Comparison of ENCODE assay signal across 8 cellular contexts in the genomic region with DNA sequence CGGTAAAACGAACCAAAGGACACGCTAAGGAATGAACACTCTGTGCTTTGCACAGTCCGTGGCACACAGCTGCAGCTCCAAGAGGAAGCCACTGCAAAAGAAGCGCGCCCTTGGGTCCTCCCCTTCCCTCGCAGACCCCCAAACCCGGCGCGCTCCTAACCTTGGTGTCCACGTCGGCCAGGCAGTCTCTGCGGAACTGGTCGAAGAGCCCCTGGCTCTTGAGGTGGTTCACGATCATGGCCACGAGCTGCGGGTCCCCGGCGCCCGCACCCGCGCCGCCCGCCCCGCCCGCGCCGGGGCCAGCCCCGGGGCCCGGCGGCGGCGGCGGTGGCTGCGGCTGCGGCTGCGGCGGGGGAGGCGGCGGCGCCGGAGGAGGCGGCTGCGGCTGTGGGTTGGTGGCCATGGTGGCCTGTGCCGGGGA. TPM values are rescaled to one million over a fixed set of nuclear protein-coding genes. Genes with fewer than 3 reads are reported as not detected.
DNase-seq lines count a peak whose midpoint lies in the region; ATAC-seq and TF ChIP-seq lines count a peak whose summit lies in the region.

No MANE protein-coding gene starts in this region.

- H3K9me3 ChIP-seq in Caco-2 (no peaks in the 10 kb centered on the region), HUES6 (ENCODE audit: control insufficient read depth, insufficient read depth, low read depth, low read length) (no peaks in the 10 kb centered on the region), skeletal muscle satellite cell (replicated peaks; ENCODE audit: low read length) (no peaks in the 10 kb centered on the region)

- peak overlapping the region; percentile 92 for H3K4me3 Mint-ChIP-seq in Caco-2 (ENCODE audit: unreplicated experiment)
- H3K4me3 Mint-ChIP-seq in activated T-cell treated with anti-CD3 and anti-CD28 coated beads, Interleukin-2, amount 50 U/mL, for 72 hours: peak overlapping the region; percentile 93 to 96

- no peaks in the 10 kb centered on the region for H3K27me3 ChIP-seq in Caco-2 (replicated peaks; ENCODE audit: control insufficient read depth, insufficient read depth, low read length)
- H3K27me3 ChIP-seq in HUES6 (ENCODE audit: control insufficient read depth, insufficient read depth, low read length): no peaks in the 10 kb centered on the region
- H3K27me3 ChIP-seq in skeletal muscle satellite cell (ENCODE audit: control insufficient read depth, insufficient read depth, low read length): no peaks in the 10 kb centered on the region

- H3K4me1 Mint-ChIP-seq in Caco-2 (ENCODE audit: low read depth, unreplicated experiment): peaks cover 8% of the 10 kb centered on the region
- peaks cover 35% of the 10 kb centered on the region for H3K4me1 Mint-ChIP-seq in activated T-cell treated with anti-CD3 and anti-CD28 coated beads, Interleukin-2, amount 50 U/mL, for 72 hours (ENCODE audit: low read depth)

- H3K4me2 ChIP-seq in skeletal muscle satellite cell (ENCODE audit: low read length): peak overlapping the region; percentile 94

- no peaks in the 10 kb centered on the region for H3K9me3 Mint-ChIP-seq in Caco-2 (ENCODE audit: unreplicated experiment)
- no peaks in the 10 kb centered on the region for H3K9me3 Mint-ChIP-seq in activated T-cell treated with anti-CD3 and anti-CD28 coated beads, Interleukin-2, amount 50 U/mL, for 72 hours

- no peak for DNase-seq in Caco-2
- DNase-seq in activated T-cell treated with anti-CD3 and anti-CD28 coated beads, Interleukin-2, amount 50 U/mL, for 72 hours: peak in 1 of 2 donors; percentile 46
- DNase-seq in left ventricle myocardium superior: peak; percentile 38
- no peak for DNase-seq in GM13976 (ENCODE audit: low spot score)
- no peak for DNase-seq in epidermal melanocyte (ENCODE audit: insufficient read length, low spot score)

- POLR2A ChIA-PET in Caco-2 (lab: Charles Lee): no interaction called here

- no TSS peak for BruUV-seq in Caco-2 (replicated peaks; lab: Mats Ljungman, UMichigan)

- H3K4me1 ChIP-seq in Caco-2: 0 out of 2 replicates have a peak, but pooled peaks cover 5% of the 10 kb centered on the region
- peaks cover 5% of the 10 kb centered on the region; the same call in 1 of the 2 replicates for H3K4me1 ChIP-seq in HUES6 (ENCODE audit: control insufficient read depth, insufficient read depth, low read length)
- peaks cover 16% of the 10 kb centered on the region for H3K4me1 ChIP-seq in skeletal muscle satellite cell (ENCODE audit: control insufficient read depth, insufficient read depth, low read length)

- intact Hi-C loops in Caco-2 (cut with micrococcal nuclease; ENCODE audit: unreplicated experiment): loop anchor here (1.0 kb wide), 2 partner anchors 13 to 30 kb away; no protein-coding TSS in a partner anchor
- intact Hi-C loops in left ventricle myocardium superior (cut with micrococcal nuclease): no loop called here

- TF ChIP-seq CTCF in Caco-2 (IDR thresholded peaks at IDR 0.05; ENCODE audit: insufficient read depth in 1 of 2, low read depth in 1 of 2, low read length in 1 of 2, severe bottlenecking in 1 of 2, unreplicated experiment in 1 of 2) (no peak), GM13976 (IDR thresholded peaks at IDR 0.05; ENCODE audit: borderline replicate concordance, control extremely low read depth, extremely low read depth, insufficient read depth, missing control alignments) (no peak)

- peak overlapping the region; percentile 95; the same call in 1 of the 2 replicates for H3K27ac ChIP-seq in HUES6 (ENCODE audit: low read depth, low read length)

- peak overlapping the region; percentile 97 for H3K9ac ChIP-seq in HUES6 (ENCODE audit: low read length)
- H3K9ac ChIP-seq in skeletal muscle satellite cell (ENCODE audit: low read depth, low read length): peak overlapping the region; percentile 97

- in situ Hi-C loops in GM13976 (cut with MboI; ENCODE audit: low sequenced_read_pairs, unreplicated experiment): loop anchor here (25.0 kb wide), 1 partner anchor 1535 kb away; no protein-coding TSS in a partner anchor

- H3K27ac Mint-ChIP-seq in Caco-2 (ENCODE audit: unreplicated experiment): peak overlapping the region; percentile 76
- H3K27ac Mint-ChIP-seq in activated T-cell treated with anti-CD3 and anti-CD28 coated beads, Interleukin-2, amount 50 U/mL, for 72 hours: peak overlapping the region; percentile 93

- H3K4me3 ChIP-seq in Caco-2 (ENCODE audit: low read depth, low read length) (peak overlapping the region; percentile 72), HUES6 (ENCODE audit: low read depth, low read length) (peak overlapping the region; percentile 96), skeletal muscle satellite cell (ENCODE audit: low read length) (peak overlapping the region; percentile 88)

- peaks cover 11% of the 10 kb centered on the region for H3K36me3 Mint-ChIP-seq in Caco-2 (ENCODE audit: insufficient read depth, unreplicated experiment)
- H3K36me3 Mint-ChIP-seq in activated T-cell treated with anti-CD3 and anti-CD28 coated beads, Interleukin-2, amount 50 U/mL, for 72 hours (ENCODE audit: insufficient read depth in 2 of 2): peaks cover 3 to 5% of the 10 kb centered on the region in 2 donors

- ATAC-seq in GM21367 (IDR thresholded peaks at IDR 0.05; ENCODE audit: unreplicated experiment): peak; percentile 33
- peak in 1 of 2 donors; percentile 46 for ATAC-seq in activated T-cell treated with anti-CD3 and anti-CD28 coated beads, Interleukin-2, amount 50 U/mL, for 72 hours (replicated peaks in 1 of 2)
- no peak for ATAC-seq in left ventricle myocardium superior

- H3K27me3 Mint-ChIP-seq in Caco-2 (ENCODE audit: insufficient read depth, unreplicated experiment): no peaks in the 10 kb centered on the region
- H3K27me3 Mint-ChIP-seq in activated T-cell treated with anti-CD3 and anti-CD28 coated beads, Interleukin-2, amount 50 U/mL, for 72 hours (ENCODE audit: low read depth): no peaks in the 10 kb centered on the region

- no peaks in the 10 kb centered on the region for H3K36me3 ChIP-seq in Caco-2 (ENCODE audit: control insufficient read depth, insufficient read depth, low read length)
- H3K36me3 ChIP-seq in HUES6 (ENCODE audit: control insufficient read depth, insufficient read depth, low read length): peaks cover 6% of the 10 kb centered on the region; the same call in 1 of the 2 replicates
- no peaks in the 10 kb centered on the region for H3K36me3 ChIP-seq in skeletal muscle satellite cell (ENCODE audit: insufficient read depth, low read length)

- CTCF ChIA-PET in Caco-2 (lab: Charles Lee): interaction anchor here (1.4 kb wide), 1 partner anchor 27 kb away, joined by 4 read pairs; no protein-coding TSS in a partner anchor

RNA-seq across cellular contexts. Expression of gene BOD1L1, which starts 0.3 kb away (rescaled TPM):
- 36.1 and 37.2 TPM in 2 replicates for total RNA-seq in Caco-2 (2022)
- 10 to 100 TPM; 42.8 to 45.1 TPM for total RNA-seq in activated T-cell treated with anti-CD3 and anti-CD28 coated beads, Interleukin-2, amount 50 U/mL, for 72 hours
- 19.0 TPM for total RNA-seq in left ventricle myocardium superior
- 16.6 and 19.8 TPM in 2 replicates for total RNA-seq in skeletal muscle satellite cell (2012; rRNA removed)
